ENCODE assay signal across 8 cellular contexts in genomic region chr2:25951071-25951547, GRCh38. TPM values are rescaled to one million over a fixed set of nuclear protein-coding genes. Genes with fewer than 3 reads are reported as not detected.
DNase-seq lines count a peak whose midpoint lies in the region; ATAC-seq, FAIRE-seq and TF ChIP-seq lines count a peak whose summit lies in the region.

No MANE protein-coding gene starts in this region.

- no peak overlapping the region for H3K4me3 ChIP-seq in keratinocyte (ENCODE audit: control insufficient read depth in 2 of 3, extremely low read depth in 1 of 3, insufficient read depth in 2 of 3, low read depth in 1 of 3, low read length in 3 of 3)

- DNase-seq in DMS 273 (lab: John Stamatoyannopoulos, UW; ENCODE audit: unreplicated experiment) (peak; percentile 93), NCI-H345 treated with DMSO at 0.1 percent for 48 hours (lab: John Stamatoyannopoulos, UW; ENCODE audit: unreplicated experiment) (peak; percentile 61), caudate nucleus (lab: John Stamatoyannopoulos, UW) (peak in 60 of 61 donors; percentile 25 to 92 (median 79)), keratinocyte (ENCODE audit: low read depth, low spot score) (peak; percentile 56)
- peak; percentile 29 to 51 for DNase-seq in stimulated activated CD4-positive, alpha-beta T cell treated with anti-CD3 and anti-CD28 coated beads, Interleukin-1b, Interleukin-23, amount 100 ng/mL, for 1 hour (ENCODE audit: low read depth in 2 of 2)

- no peaks in the 10 kb centered on the region for H3K79me2 ChIP-seq in keratinocyte (ENCODE audit: control insufficient read depth, insufficient read depth, low read length)

- H3K27me3 ChIP-seq in keratinocyte (ENCODE audit: control insufficient read depth, extremely low read depth, insufficient read depth, low read length) = no peaks in the 10 kb centered on the region

- peaks cover 5 to 6% of the 10 kb centered on the region in 2 experiments for H3K36me3 ChIP-seq in keratinocyte (ENCODE audit: control insufficient read depth in 2 of 2, extremely low read depth in 1 of 2, insufficient read depth in 2 of 2, low read length in 2 of 2)

- H2AFZ ChIP-seq in keratinocyte (ENCODE audit: control insufficient read depth, low read length) = no peak overlapping the region

- ATAC-seq in HG02981 (IDR thresholded peaks at IDR 0.05; ENCODE audit: unreplicated experiment) (peak; percentile 70), HG02884 (IDR thresholded peaks at IDR 0.05; ENCODE audit: unreplicated experiment) (no peak)
- peak; percentile 91 to 92 for ATAC-seq in activated CD4-positive, CD25-positive, alpha-beta regulatory T cell treated with anti-CD3 and anti-CD28 coated beads, Interleukin-2, amount 50 U/mL, for 24 hours

- H3K27ac ChIP-seq in caudate nucleus (ENCODE audit: low read depth, low read length) = peak overlapping the region; percentile 49
- H3K27ac ChIP-seq in keratinocyte (ENCODE audit: control insufficient read depth, insufficient read depth, low read length) = no peak overlapping the region

- no peak overlapping the region for H3K9ac ChIP-seq in keratinocyte (ENCODE audit: control insufficient read depth, extremely low read depth, insufficient read depth, low read length)

- peak; percentile 72 for FAIRE-seq in keratinocyte (lab: Jason Lieb, UNC)

- no peaks in the 10 kb centered on the region for H3K9me3 ChIP-seq in keratinocyte (ENCODE audit: control insufficient read depth, low read depth, low read length)

- H3K4me2 ChIP-seq in keratinocyte (ENCODE audit: control insufficient read depth, extremely low read depth, insufficient read depth, low read depth, low read length) = no peak overlapping the region

- H4K20me1 ChIP-seq in keratinocyte (ENCODE audit: control insufficient read depth, extremely low read depth, insufficient read depth, low read length) = no peaks in the 10 kb centered on the region

- peak; percentile 90 to 98 (median 93) for TF ChIP-seq CTCF in keratinocyte (optimal IDR thresholded peaks at IDR 0.05 in 1 of 3, IDR thresholded peaks at IDR 0.05 in 1 of 3, conservative IDR thresholded peaks at IDR 0.05 in 1 of 3; ENCODE audit: extremely low read depth in 1 of 3, insufficient read depth in 2 of 3, low read length in 3 of 3)

- H3K4me1 ChIP-seq in keratinocyte (ENCODE audit: control insufficient read depth, extremely low read depth, insufficient read depth, low read length) = no peaks in the 10 kb centered on the region

- no peaks in the 10 kb centered on the region for H3K9me1 ChIP-seq in keratinocyte (ENCODE audit: control insufficient read depth, extremely low read depth, insufficient read depth, low read length)

- dilution Hi-C loops in keratinocyte (cut with MboI; ENCODE audit: extremely low pct_ligation_motif_present, low sequenced_read_pairs) = no loop called here

RNA-seq across cellular contexts. Expression of gene KIF3C, which starts 31.2 kb away (rescaled TPM):
- polyA plus RNA-seq in keratinocyte = 6.5 to 8.4 TPM (median 7.4 TPM) in 3 replicates
- polyA plus RNA-seq in keratinocyte (2011; ENCODE audit: low read depth) = 13.4 TPM
- 7.0 and 10.3 TPM in 2 replicates for polyA plus RNA-seq in keratinocyte (2011; cell fraction: cytosol; rRNA removed)
- polyA plus RNA-seq in keratinocyte (2011; cell fraction: nucleus; rRNA removed) = 9.9 and 11.9 TPM in 2 replicates
- polyA plus RNA-seq in keratinocyte (2012; ENCODE audit: low replicate concordance) = 5.7 and 20.9 TPM in 2 replicates
- 9.7 to 24.6 TPM (median 10.8 TPM) in 3 replicates for polyA minus RNA-seq in keratinocyte
- 15.9 TPM for polyA minus RNA-seq in keratinocyte (2011; cell fraction: cytosol; rRNA and poly(A)+ RNA removed)
- polyA minus RNA-seq in keratinocyte (2011; cell fraction: nucleus; rRNA and poly(A)+ RNA removed) = 10.2 and 13.2 TPM in 2 replicates

Comparison
In these comparisons a context has a peak if more than half of its experiments do, and no peak if none do; other contexts are left out.
1. DNase-seq: peak in every context shown above with its lines; median percentile 93 in DMS 273; 79 in caudate nucleus; 61 in NCI-H345 treated with DMSO at 0.1 percent for 48 hours; 56 in keratinocyte; 40 in stimulated activated CD4-positive, alpha-beta T cell treated with anti-CD3 and anti-CD28 coated beads, Interleukin-1b, Interleukin-23, amount 100 ng/mL, for 1 hour.